In genomic region chr2:41127351-41127750, GRCh38 we compare ENCODE assay signal across 20 cellular contexts.
DNase-seq lines count a peak whose midpoint lies in the region; ATAC-seq, FAIRE-seq and TF ChIP-seq lines count a peak whose summit lies in the region.
"Had no signal": no experiment of that assay in that cellular context is flagged by ENCODE, and none has a peak within 500 bp of the region (broad histone marks: within the 10 kb centered on the region; RNA-seq: fewer than 3 reads in every experiment).

No MANE protein-coding gene starts in this region.

- 3% methylated on average over 3 of the region's 3 CpGs for WGBS in A549 (ENCODE audit: missing lambda C conversion rate)
- WGBS in transverse colon (ENCODE audit: low coverage in 1 of 2), 2 donors, result 20 to 59% methylated on average over 1 to 3 of the region's 3 CpGs

- H3K27ac ChIP-seq in A549 (no peak overlapping the region), transverse colon (no peak overlapping the region)
- H3K27ac ChIP-seq: SJSA1 had no signal

- TF ChIP-seq EP300 in A549 (IDR thresholded peaks at IDR 0.05), result no peak
- no peak for TF ChIP-seq EP300 in transverse colon (IDR thresholded peaks at IDR 0.05; ENCODE audit: low read depth)

- no peak for TF ChIP-seq RAD21 in A549 (conservative IDR thresholded peaks at IDR 0.05 in 1 of 2, IDR thresholded peaks at IDR 0.05 in 1 of 2)

- H3K4me2 ChIP-seq in A549, result no peak overlapping the region
- H3K4me2 ChIP-seq: GM23338 had no signal

- peak; percentile 49 for FAIRE-seq in A549 (lab: Jason Lieb, UNC)
- FAIRE-seq: HepG2 had no signal

- no peak for TF ChIP-seq POLR2A in A549 (IDR thresholded peaks at IDR 0.05; ENCODE audit: low read length)
- TF ChIP-seq POLR2A in transverse colon (IDR thresholded peaks at IDR 0.05), result no peak

- POLR2A ChIA-PET in A549 (lab: Yijun Ruan, JAX), result no interaction called here

- intact Hi-C loops in transverse colon (cut with DNase I; ENCODE audit: low total_unique reads), result no loop called here

- no peaks in the 10 kb centered on the region for H3K27me3 ChIP-seq in BE2C
- H3K27me3 ChIP-seq in transverse colon, result no peaks in the 10 kb centered on the region
- H3K27me3 ChIP-seq: SJSA1 had no signal

- H3K4me3 ChIP-seq in A549 (no peak overlapping the region), BE2C (ENCODE audit: low read depth, low read length) (no peak overlapping the region), transverse colon (no peak overlapping the region)
- H3K4me3 ChIP-seq: GM23338, SJSA1 had no signal

- no peaks in the 10 kb centered on the region for H3K9me3 ChIP-seq in A549
- no peaks in the 10 kb centered on the region for H3K9me3 ChIP-seq in BE2C
- no peaks in the 10 kb centered on the region for H3K9me3 ChIP-seq in transverse colon
- H3K9me3 ChIP-seq: SJSA1 had no signal

- no peak for DNase-seq in A549 (ENCODE audit: low read depth in 1 of 2, low spot score in 1 of 2)
- peak; percentile 54 for DNase-seq in BE2C
- DNase-seq in NCI-H1694 treated with DMSO at 0.1 percent for 48 hours (lab: John Stamatoyannopoulos, UW), result peak; percentile 5
- peak; percentile 38 for DNase-seq in NCI-H82 treated with DMSO at 0.1 percent for 48 hours (lab: John Stamatoyannopoulos, UW; ENCODE audit: unreplicated experiment)
- DNase-seq in D341Med (ENCODE audit: low spot score), result no peak
- DNase-seq in transverse colon, result no peak
- no peak for DNase-seq in SW 1271 (lab: John Stamatoyannopoulos, UW)
- DNase-seq: AML-193, DMS153, GDM1, HCEC 1CT, KG1, NCI-H1436, NCI-H2107, NCI-H446 treated with DMSO at 0.1 percent for 48 hours, T-helper 2 cell had no signal

- H3K36me3 ChIP-seq in BE2C (no peaks in the 10 kb centered on the region), transverse colon (no peaks in the 10 kb centered on the region)
- H3K36me3 ChIP-seq: SJSA1 had no signal

- H3K4me1 ChIP-seq in A549 (no peaks in the 10 kb centered on the region), BE2C (peaks cover 6% of the 10 kb centered on the region), transverse colon (no peaks in the 10 kb centered on the region)
- H3K4me1 ChIP-seq: SJSA1 had no signal

- in situ Hi-C loops in transverse colon (cut with MboI; ENCODE audit: low pct_ligation_motif_present in 1 of 4, low pct_unique_long_range_greater_than_20kb in 1 of 4, low sequenced_read_pairs in 3 of 4), result no loop called here

- ATAC-seq in A549, result no peak
- ATAC-seq: GM23338, HepG2, Panc1 had no signal

- TF ChIP-seq CTCF in A549 (IDR thresholded peaks at IDR 0.05) (no peak), BE2C (IDR thresholded peaks at IDR 0.05; ENCODE audit: low read depth, low read length) (no peak), transverse colon (IDR thresholded peaks at IDR 0.05) (no peak)

- CTCF ChIA-PET in A549 (lab: Yijun Ruan, JAX), result no interaction called here

TF ChIP-seq in A549, 52 proteins besides CTCF, POLR2A, EP300 and RAD21:
- TF ChIP-seq CBX8 (IDR thresholded peaks at IDR 0.05) (no peak), USF2 (IDR thresholded peaks at IDR 0.05) (no peak), SREBF2 (IDR thresholded peaks at IDR 0.05) (no peak), PBX3 (IDR thresholded peaks at IDR 0.05) (no peak), BHLHE40 (IDR thresholded peaks at IDR 0.05; ENCODE audit: low read depth, low read length) (no peak)

Comparison
In these comparisons a context has a peak if more than half of its experiments do, and no peak if none do; other contexts are left out.
1. DNase-seq: peak in BE2C (single experiment), NCI-H1694 treated with DMSO at 0.1 percent for 48 hours (single experiment) and NCI-H82 treated with DMSO at 0.1 percent for 48 hours (single experiment); none in A549 (0 of 2), D341Med (single experiment), transverse colon (single experiment) and SW 1271 (0 of 2).